In the genomic region with DNA sequence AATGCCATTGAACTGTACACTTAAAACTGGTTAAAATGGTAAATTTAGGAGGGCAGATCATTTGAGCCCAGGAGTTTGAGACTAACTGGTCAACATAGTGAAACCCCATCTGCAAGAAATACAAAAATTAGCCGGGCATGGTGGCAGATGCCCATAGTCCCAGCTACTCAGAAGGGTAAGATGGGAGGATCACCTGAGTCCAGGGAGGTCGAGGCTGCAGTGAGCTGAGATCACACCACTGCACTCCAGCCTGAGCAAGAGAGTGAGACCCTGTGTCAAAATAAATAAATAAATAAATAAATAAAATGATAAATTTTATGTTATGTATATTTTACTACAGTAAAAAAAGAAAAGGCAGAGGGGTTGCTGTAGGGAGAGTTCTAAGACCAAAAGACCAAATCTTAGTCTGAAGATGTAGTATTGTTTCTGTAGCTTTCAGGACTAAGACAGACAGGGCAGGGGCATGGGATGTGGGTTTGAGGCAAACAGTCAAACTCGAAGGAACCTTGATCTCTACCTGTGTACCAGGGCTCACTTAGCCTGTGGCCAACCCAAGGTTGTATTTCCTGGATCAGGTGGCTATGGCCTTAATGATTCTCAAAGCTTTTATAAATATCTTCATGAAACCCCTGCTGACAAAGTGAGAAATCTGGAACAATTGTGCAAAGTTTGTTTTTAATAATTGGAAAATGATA, we compare ENCODE assay signal across 36 cellular contexts.
"Had no signal": no experiment of that assay in that cellular context is flagged by ENCODE, and none has a peak within 500 bp of the region (broad histone marks: within the 10 kb centered on the region; RNA-seq: fewer than 3 reads in every experiment).

No MANE protein-coding gene starts in this region.

- H3K27ac ChIP-seq: adrenal gland, ascending aorta, body of pancreas, brain microvascular endothelial cell, breast epithelium, cardiac muscle cell had no signal

- H3K27me3 Mint-ChIP-seq: activated naive CD4-positive, alpha-beta T cell treated with anti-CD3 and anti-CD28 coated beads, Interleukin-2, amount 10 ng/mL, durations not matched to agents 7 days and 5 days; activated naive CD4-positive, alpha-beta T cell treated with anti-CD3 and anti-CD28 coated beads, Interleukin-2, amount 50 U/mL, for 24 hours; activated naive CD8-positive, alpha-beta T cell; activated naive CD8-positive, alpha-beta T cell treated with anti-CD3 and anti-CD28 coated beads for 36 hours; activated naive CD8-positive, alpha-beta T cell treated with anti-CD3 and anti-CD28 coated beads, Interleukin-2, amount 50 U/mL, for 24 hours; activated T-helper 17 cell treated with anti-CD3 and anti-CD28 coated beads, Interleukin-2, amount 50 U/mL, for 72 hours; brain; central memory CD8-positive, alpha-beta T cell had no signal

- DNase-seq: activated effector memory CD4-positive, alpha-beta T cell treated with anti-CD3 and anti-CD28 coated beads, Interleukin-2, amount 50 U/mL, for 16 hours; activated effector memory CD4-positive, alpha-beta T cell treated with Interleukin-2 at 50 U/mL for 16 hours; activated gamma-delta T cell; activated gamma-delta T cell treated with Interleukin-2 at 50 U/mL for 16 hours; activated naive CD4-positive, alpha-beta T cell; activated naive CD4-positive, alpha-beta T cell treated with anti-CD3 and anti-CD28 coated beads for 36 hours; activated naive CD4-positive, alpha-beta T cell treated with anti-CD3 and anti-CD28 coated beads, Interleukin-2, amount 10 ng/mL, durations not matched to agents 7 days and 5 days; activated naive CD4-positive, alpha-beta T cell treated with anti-CD3 and anti-CD28 coated beads, Interleukin-2, amount 50 U/mL, for 16 hours; activated naive CD4-positive, alpha-beta T cell treated with Interleukin-2 at 50 U/mL for 16 hours; activated naive CD8-positive, alpha-beta T cell treated with anti-CD3 and anti-CD28 coated beads for 36 hours; activated naive CD8-positive, alpha-beta T cell treated with anti-CD3 and anti-CD28 coated beads, Interleukin-2, amount 10 ng/mL, durations not matched to agents 7 days and 5 days; activated naive CD8-positive, alpha-beta T cell treated with anti-CD3 and anti-CD28 coated beads, Interleukin-2, amount 50 U/mL, for 24 hours; activated T-cell treated with anti-CD3 and anti-CD28 coated beads, Interleukin-2, amount 50 U/mL, for 4 hours; activated T-cell treated with anti-CD3 and anti-CD28 coated beads, Interleukin-2, amount 50 U/mL, for 48 hours; activated T-cell treated with anti-CD3 and anti-CD28 coated beads, Interleukin-2, amount 50 U/mL, for 72 hours; adrenal gland; amniotic stem cell; amygdala; anterior cingulate cortex; aorta; body of pancreas; brain microvascular endothelial cell; caudate nucleus; central memory CD4-positive, alpha-beta T cell; cerebellar nuclear complex had no signal

- H3K36me3 Mint-ChIP-seq: activated naive CD4-positive, alpha-beta T cell treated with anti-CD3 and anti-CD28 coated beads, Interleukin-2, amount 10 ng/mL, durations not matched to agents 7 days and 5 days; activated naive CD4-positive, alpha-beta T cell treated with anti-CD3 and anti-CD28 coated beads, Interleukin-2, amount 50 U/mL, for 24 hours; activated naive CD8-positive, alpha-beta T cell; activated naive CD8-positive, alpha-beta T cell treated with anti-CD3 and anti-CD28 coated beads for 36 hours; activated naive CD8-positive, alpha-beta T cell treated with anti-CD3 and anti-CD28 coated beads, Interleukin-2, amount 10 ng/mL, durations not matched to agents 7 days and 5 days; brain had no signal

- H3K4me3 Mint-ChIP-seq: activated naive CD4-positive, alpha-beta T cell treated with anti-CD3 and anti-CD28 coated beads for 36 hours; activated naive CD4-positive, alpha-beta T cell treated with anti-CD3 and anti-CD28 coated beads, Interleukin-2, amount 10 ng/mL, durations not matched to agents 7 days and 5 days; activated naive CD4-positive, alpha-beta T cell treated with anti-CD3 and anti-CD28 coated beads, Interleukin-2, amount 50 U/mL, for 24 hours; activated naive CD8-positive, alpha-beta T cell; activated naive CD8-positive, alpha-beta T cell treated with anti-CD3 and anti-CD28 coated beads for 36 hours; activated naive CD8-positive, alpha-beta T cell treated with anti-CD3 and anti-CD28 coated beads, Interleukin-2, amount 10 ng/mL, durations not matched to agents 7 days and 5 days; activated naive CD8-positive, alpha-beta T cell treated with anti-CD3 and anti-CD28 coated beads, Interleukin-2, amount 50 U/mL, for 24 hours; activated T-cell treated with anti-CD3 and anti-CD28 coated beads, Interleukin-2, amount 50 U/mL, for 4 hours; activated T-cell treated with anti-CD3 and anti-CD28 coated beads, Interleukin-2, amount 50 U/mL, for 72 hours; activated T-helper 1 cell treated with anti-CD3 and anti-CD28 coated beads, Interleukin-12 subunit alpha, Interleukin-12 subunit beta, Interleukin-2, Interleukin-4 antibody, amounts not matched to agents 30 ng/mL and 10 ng/mL and 1 ng/mL, durations not matched to agents 14 hours and 24 hours and 36 hours; activated T-helper 17 cell treated with anti-CD3 and anti-CD28 coated beads, Interleukin-2, amount 50 U/mL, for 72 hours; brain; central memory CD8-positive, alpha-beta T cell had no signal

- ATAC-seq: activated naive CD4-positive, alpha-beta T cell treated with anti-CD3 and anti-CD28 coated beads, Interleukin-2, amount 50 U/mL, for 72 hours; activated naive CD8-positive, alpha-beta T cell treated with anti-CD3 and anti-CD28 coated beads, Interleukin-2, amount 50 U/mL, for 24 hours; activated T-cell treated with anti-CD3 and anti-CD28 coated beads, Interleukin-2, amount 50 U/mL, for 4 hours; activated T-cell treated with anti-CD3 and anti-CD28 coated beads, Interleukin-2, amount 50 U/mL, for 72 hours; activated T-helper 17 cell treated with anti-CD3 and anti-CD28 coated beads, Interleukin-2, amount 50 U/mL, for 72 hours; body of pancreas had no signal

- H3K4me3 ChIP-seq: adrenal gland, ascending aorta, body of pancreas, breast epithelium, cardiac muscle cell had no signal

- H3K4me1 Mint-ChIP-seq: activated naive CD4-positive, alpha-beta T cell treated with anti-CD3 and anti-CD28 coated beads, Interleukin-2, amount 10 ng/mL, durations not matched to agents 7 days and 5 days; activated naive CD4-positive, alpha-beta T cell treated with anti-CD3 and anti-CD28 coated beads, Interleukin-2, amount 50 U/mL, for 24 hours; activated naive CD8-positive, alpha-beta T cell treated with anti-CD3 and anti-CD28 coated beads for 36 hours; activated naive CD8-positive, alpha-beta T cell treated with anti-CD3 and anti-CD28 coated beads, Interleukin-2, amount 10 ng/mL, durations not matched to agents 7 days and 5 days; activated naive CD8-positive, alpha-beta T cell treated with anti-CD3 and anti-CD28 coated beads, Interleukin-2, amount 50 U/mL, for 24 hours; activated T-helper 17 cell treated with anti-CD3 and anti-CD28 coated beads, Interleukin-2, amount 50 U/mL, for 72 hours; brain; central memory CD8-positive, alpha-beta T cell had no signal

- H3K4me1 ChIP-seq: adrenal gland, ascending aorta, body of pancreas, breast epithelium had no signal

- H3K9me3 ChIP-seq: adrenal gland, ascending aorta, body of pancreas had no signal

- H3K27ac Mint-ChIP-seq: activated naive CD4-positive, alpha-beta T cell treated with anti-CD3 and anti-CD28 coated beads for 36 hours; activated naive CD4-positive, alpha-beta T cell treated with anti-CD3 and anti-CD28 coated beads, Interleukin-2, amount 10 ng/mL, durations not matched to agents 7 days and 5 days; activated naive CD4-positive, alpha-beta T cell treated with anti-CD3 and anti-CD28 coated beads, Interleukin-2, amount 50 U/mL, for 24 hours; activated naive CD4-positive, alpha-beta T cell treated with anti-CD3 and anti-CD28 coated beads, Interleukin-2, amount 50 U/mL, for 72 hours; activated naive CD8-positive, alpha-beta T cell; activated naive CD8-positive, alpha-beta T cell treated with anti-CD3 and anti-CD28 coated beads for 36 hours; activated naive CD8-positive, alpha-beta T cell treated with anti-CD3 and anti-CD28 coated beads, Interleukin-2, amount 10 ng/mL, durations not matched to agents 7 days and 5 days; activated naive CD8-positive, alpha-beta T cell treated with anti-CD3 and anti-CD28 coated beads, Interleukin-2, amount 50 U/mL, for 24 hours; activated T-cell treated with anti-CD3 and anti-CD28 coated beads, Interleukin-2, amount 50 U/mL, for 72 hours; activated T-helper 1 cell treated with anti-CD3 and anti-CD28 coated beads, Interleukin-12 subunit alpha, Interleukin-12 subunit beta, Interleukin-2, Interleukin-4 antibody, amounts not matched to agents 30 ng/mL and 10 ng/mL and 1 ng/mL, durations not matched to agents 14 hours and 24 hours and 36 hours; activated T-helper 17 cell treated with anti-CD3 and anti-CD28 coated beads, Interleukin-2, amount 50 U/mL, for 72 hours; activated T-helper 2 cell treated with anti-CD3 and anti-CD28 coated beads, Interferon-gamma antibody, Interleukin-2, Interleukin-4, amounts not matched to agents 10 μg/mL and 5 μg/mL and 100 μg/mL, durations not matched to agents 14 hours and 24 hours and 36 hours had no signal

- H3K9me3 Mint-ChIP-seq: activated T-helper 1 cell treated with anti-CD3 and anti-CD28 coated beads, Interleukin-12 subunit alpha, Interleukin-12 subunit beta, Interleukin-2, Interleukin-4 antibody, amounts not matched to agents 30 ng/mL and 10 ng/mL and 1 ng/mL, durations not matched to agents 14 hours and 24 hours and 36 hours; activated T-helper 2 cell treated with anti-CD3 and anti-CD28 coated beads, Interferon-gamma antibody, Interleukin-2, Interleukin-4, amounts not matched to agents 10 μg/mL and 5 μg/mL and 100 μg/mL, durations not matched to agents 14 hours and 24 hours and 36 hours had no signal

- H3K27me3 ChIP-seq: adrenal gland, ascending aorta, body of pancreas, brain microvascular endothelial cell, breast epithelium, cardiac muscle cell had no signal

- H3K36me3 ChIP-seq: adrenal gland, ascending aorta, brain microvascular endothelial cell, breast epithelium, cardiac muscle cell had no signal
